Comparison of ENCODE assay signal across 13 cellular contexts in genomic region chrX:14963447-14964236, GRCh38.
DNase-seq lines count a peak whose midpoint lies in the region; ATAC-seq and TF ChIP-seq lines count a peak whose summit lies in the region.
"Had no signal": no experiment of that assay in that cellular context is flagged by ENCODE, and none has a peak within 500 bp of the region (broad histone marks: within the 10 kb centered on the region; RNA-seq: fewer than 3 reads in every experiment).

No MANE protein-coding gene starts in this region.

- H3K4me1 ChIP-seq in mesodermal cell (ENCODE audit: control insufficient read depth, insufficient read depth, low read length, poor library complexity, severe bottlenecking): peaks cover 6% of the 10 kb centered on the region
- no peaks in the 10 kb centered on the region for H3K4me1 ChIP-seq in tibial nerve
- H3K4me1 ChIP-seq in upper lobe of right lung: no peaks in the 10 kb centered on the region
- H3K4me1 ChIP-seq in ovary (ENCODE audit: insufficient read depth): no peaks in the 10 kb centered on the region

- H3K9me3 ChIP-seq in mesodermal cell (ENCODE audit: control insufficient read depth, low read length): no peaks in the 10 kb centered on the region
- H3K9me3 ChIP-seq in tibial nerve: no peaks in the 10 kb centered on the region
- no peaks in the 10 kb centered on the region for H3K9me3 ChIP-seq in upper lobe of right lung
- no peaks in the 10 kb centered on the region for H3K9me3 ChIP-seq in ovary

- CTCF ChIA-PET in Calu3 (lab: Charles Lee): interaction anchor here (1.3 to 1.5 kb wide), 2 partner anchors 179 to 279 kb away, joined by 3 read pairs; no protein-coding TSS in a partner anchor

- peak overlapping the region; percentile 32 for H3K27ac ChIP-seq in brain microvascular endothelial cell
- H3K27ac ChIP-seq in mesodermal cell (ENCODE audit: low read depth, low read length, severe bottlenecking): peak overlapping the region; percentile 72
- H3K27ac ChIP-seq in tibial nerve: peak overlapping the region in 1 of 4 donors; percentile 4
- no peak overlapping the region for H3K27ac ChIP-seq in upper lobe of right lung
- no peak overlapping the region for H3K27ac ChIP-seq in ovary

- H3K27me3 Mint-ChIP-seq in Calu3 (ENCODE audit: unreplicated experiment): no peaks in the 10 kb centered on the region
- H3K27me3 Mint-ChIP-seq: brain had no signal

- H3K36me3 Mint-ChIP-seq in Calu3 (ENCODE audit: insufficient read depth, unreplicated experiment): no peaks in the 10 kb centered on the region
- H3K36me3 Mint-ChIP-seq: brain had no signal

- BruUV-seq in Calu3 (replicated peaks; lab: Mats Ljungman, UMichigan): no TSS peak

- no CpG with 5 or more reads among the region's 1 CpG for WGBS in mesodermal cell (ENCODE audit: insufficient coverage in 2 of 2), 2 experiments
- WGBS in tibial nerve, 2 donors: 64% methylated on average over 1 of the region's 1 CpG
- WGBS in ovary, 3 donors: 67 to 76% (median 70%) methylated on average over 1 of the region's 1 CpG

- in situ Hi-C loops in brain microvascular endothelial cell (cut with HindIII; ENCODE audit: low pct_ligation_motif_present, low sequenced_read_pairs): no loop called here

- no peak for TF ChIP-seq CTCF in Calu3 (IDR thresholded peaks at IDR 0.05; ENCODE audit: unreplicated experiment)
- no peak for TF ChIP-seq CTCF in brain microvascular endothelial cell (IDR thresholded peaks at IDR 0.05; ENCODE audit: low read depth, low read length, missing control alignments)
- TF ChIP-seq CTCF in tibial nerve (IDR thresholded peaks at IDR 0.05): no peak
- TF ChIP-seq CTCF in upper lobe of right lung (IDR thresholded peaks at IDR 0.05): no peak
- no peak for TF ChIP-seq CTCF in ovary (IDR thresholded peaks at IDR 0.05)

- ATAC-seq in upper lobe of right lung: no peak

- H3K27ac Mint-ChIP-seq in Calu3 (ENCODE audit: unreplicated experiment): peak overlapping the region; percentile 66
- H3K27ac Mint-ChIP-seq: activated T-helper 2 cell treated with anti-CD3 and anti-CD28 coated beads, Interferon-gamma antibody, Interleukin-2, Interleukin-4, amounts not matched to agents 10 μg/mL and 5 μg/mL and 100 μg/mL, durations not matched to agents 14 hours and 24 hours and 36 hours; brain; T-helper 1 cell treated with Interleukin-12 subunit alpha and Interleukin-12 subunit beta and Interleukin-4 antibody, amounts not matched to agents 30 μg/mL and 1 μg/mL, for 36 hours had no signal

- no peaks in the 10 kb centered on the region for H3K9me3 Mint-ChIP-seq in Calu3 (ENCODE audit: low read depth, unreplicated experiment)
- H3K9me3 Mint-ChIP-seq: activated T-helper 2 cell treated with anti-CD3 and anti-CD28 coated beads, Interferon-gamma antibody, Interleukin-2, Interleukin-4, amounts not matched to agents 10 μg/mL and 5 μg/mL and 100 μg/mL, durations not matched to agents 14 hours and 24 hours and 36 hours; brain; T-helper 1 cell treated with Interleukin-12 subunit alpha and Interleukin-12 subunit beta and Interleukin-4 antibody, amounts not matched to agents 30 μg/mL and 1 μg/mL, for 36 hours had no signal

- H3K27me3 ChIP-seq in brain microvascular endothelial cell (replicated peaks): no peaks in the 10 kb centered on the region
- H3K27me3 ChIP-seq in tibial nerve: no peaks in the 10 kb centered on the region
- no peaks in the 10 kb centered on the region for H3K27me3 ChIP-seq in upper lobe of right lung
- no peaks in the 10 kb centered on the region for H3K27me3 ChIP-seq in ovary

- H3K4me1 Mint-ChIP-seq in Calu3 (ENCODE audit: low read depth, unreplicated experiment): peaks cover 9% of the 10 kb centered on the region
- H3K4me1 Mint-ChIP-seq: brain had no signal

- TF ChIP-seq POLR2A in tibial nerve (IDR thresholded peaks at IDR 0.05) (no peak), ovary (IDR thresholded peaks at IDR 0.05) (no peak)

- intact Hi-C loops in Calu3 (cut with micrococcal nuclease; ENCODE audit: unreplicated experiment): loop anchor here (10.0 kb wide), 1 partner anchor 181 kb away; no protein-coding TSS in a partner anchor
- intact Hi-C loops in upper lobe of right lung (cut with DNase I): no loop called here
- intact Hi-C loops in ovary (cut with DNase I): no loop called here

- H3K4me3 ChIP-seq in brain microvascular endothelial cell (ENCODE audit: low read depth, low read length): no peak overlapping the region
- H3K4me3 ChIP-seq in mesodermal cell (ENCODE audit: extremely low read depth, insufficient read depth, low read length, poor library complexity, severe bottlenecking): no peak overlapping the region
- H3K4me3 ChIP-seq in tibial nerve: no peak overlapping the region
- no peak overlapping the region for H3K4me3 ChIP-seq in upper lobe of right lung
- no peak overlapping the region for H3K4me3 ChIP-seq in ovary

- H3K4me3 Mint-ChIP-seq in Calu3 (ENCODE audit: low read depth, unreplicated experiment): no peak overlapping the region
- H3K4me3 Mint-ChIP-seq: brain; T-helper 1 cell treated with Interleukin-12 subunit alpha and Interleukin-12 subunit beta and Interleukin-4 antibody, amounts not matched to agents 30 μg/mL and 1 μg/mL, for 36 hours had no signal

- H3K36me3 ChIP-seq in brain microvascular endothelial cell (replicated peaks): no peaks in the 10 kb centered on the region
- H3K36me3 ChIP-seq in mesodermal cell (ENCODE audit: control insufficient read depth, insufficient read depth, low read length): no peaks in the 10 kb centered on the region
- no peaks in the 10 kb centered on the region for H3K36me3 ChIP-seq in tibial nerve
- H3K36me3 ChIP-seq in upper lobe of right lung: no peaks in the 10 kb centered on the region
- no peaks in the 10 kb centered on the region for H3K36me3 ChIP-seq in ovary

- TF ChIP-seq EP300 in tibial nerve (IDR thresholded peaks at IDR 0.05) (no peak), ovary (IDR thresholded peaks at IDR 0.05) (no peak)

- no peak for DNase-seq in Calu3
- DNase-seq in LoVo (ENCODE audit: low spot score): peak; percentile 72
- DNase-seq in brain microvascular endothelial cell: peak; percentile 9
- no peak for DNase-seq in tibial nerve (ENCODE audit: low spot score in 2 of 2)
- no peak for DNase-seq in stimulated activated CD4-positive, alpha-beta T cell treated with anti-CD3 and anti-CD28 coated beads, Interleukin-4, amount 100 ng/mL, for 24 hours
- no peak for DNase-seq in upper lobe of right lung
- DNase-seq in ovary: no peak
- DNase-seq: activated CD4-positive, alpha-beta T cell treated with anti-CD3 and anti-CD28 coated beads, Interleukin-2, amount 50 U/mL, for 48 hours; retina had no signal

Comparison
In these comparisons a context has a peak if more than half of its experiments do, and no peak if none do; other contexts are left out.
1. DNase-seq: peak in LoVo (single experiment) and brain microvascular endothelial cell (single experiment); none in Calu3 (single experiment), tibial nerve (0 of 2), stimulated activated CD4-positive, alpha-beta T cell treated with anti-CD3 and anti-CD28 coated beads, Interleukin-4, amount 100 ng/mL, for 24 hours (single experiment), upper lobe of right lung (single experiment) and ovary (0 of 5).
2. H3K27ac ChIP-seq: peak in brain microvascular endothelial cell (single experiment) and mesodermal cell (single experiment); none in upper lobe of right lung (single experiment) and ovary (0 of 2).